21 cellular contexts compared by ENCODE assay signal in genomic region chr20:44632103-44632752, GRCh38. TPM values are rescaled to one million over a fixed set of nuclear protein-coding genes. Genes with fewer than 3 reads are reported as not detected.
DNase-seq lines count a peak whose midpoint lies in the region; ATAC-seq and TF ChIP-seq lines count a peak whose summit lies in the region.
"Had no signal": no experiment of that assay in that cellular context is flagged by ENCODE, and none has a peak within 500 bp of the region (broad histone marks: within the 10 kb centered on the region; RNA-seq: fewer than 3 reads in every experiment).

No MANE protein-coding gene starts in this region.

- TF ChIP-seq POLR2A in gastroesophageal sphincter (IDR thresholded peaks at IDR 0.05) = no peak

- H3K4me3 ChIP-seq in BE2C (ENCODE audit: low read depth, low read length) = no peak overlapping the region
- H3K4me3 ChIP-seq in gastroesophageal sphincter = no peak overlapping the region
- H3K4me3 ChIP-seq: lower lobe of right lung, tibial nerve had no signal

- H3K9me3 ChIP-seq in BE2C = no peaks in the 10 kb centered on the region
- H3K9me3 ChIP-seq in gastroesophageal sphincter = no peaks in the 10 kb centered on the region
- H3K9me3 ChIP-seq: lower lobe of right lung, tibial nerve had no signal

- WGBS in gastroesophageal sphincter (ENCODE audit: low coverage in 1 of 2), 2 donors = 44 to 51% methylated on average over 5 to 6 of the region's 8 CpGs

- no peaks in the 10 kb centered on the region for H3K36me3 ChIP-seq in BE2C
- H3K36me3 ChIP-seq in gastroesophageal sphincter = peaks cover 0 to 16% of the 10 kb centered on the region in 2 donors
- H3K36me3 ChIP-seq: tibial nerve had no signal

- DNase-seq in NCI-H1694 (lab: John Stamatoyannopoulos, UW) (peak; percentile 10), NCI-H1694 treated with DMSO at 0.1 percent for 48 hours (lab: John Stamatoyannopoulos, UW) (no peak), BE2C (peak; percentile 24), NCI-H2171 (lab: John Stamatoyannopoulos, UW) (peak; percentile 71), NK-92 (lab: John Stamatoyannopoulos, UW; ENCODE audit: unreplicated experiment) (no peak), COR-L47 (lab: John Stamatoyannopoulos, UW) (no peak)
- DNase-seq: activated CD4-positive, alpha-beta T cell treated with anti-CD3 and anti-CD28 coated beads for 4 hours; activated CD8-positive, alpha-beta memory T cell treated with anti-CD3 and anti-CD28 coated beads, Interleukin-2, amount 50 U/mL, for 4 hours; activated effector memory CD4-positive, alpha-beta T cell treated with Interleukin-2 at 50 U/mL for 16 hours; Calu3; GOT3; lower lobe of right lung; NCI-H1436; NCI-H748 treated with DMSO at 0.1 percent for 48 hours; OCI-M1; small intestine; stimulated activated naive CD4-positive, alpha-beta T cell had no signal

- TF ChIP-seq EP300 in gastroesophageal sphincter (IDR thresholded peaks at IDR 0.05) = no peak

- H3K4me1 ChIP-seq in BE2C (no peaks in the 10 kb centered on the region), gastroesophageal sphincter (peaks cover 0 to 44% (median 20%) of the 10 kb centered on the region in 3 donors)
- H3K4me1 ChIP-seq: lower lobe of right lung had no signal

- H3K27me3 ChIP-seq in BE2C (no peaks in the 10 kb centered on the region), gastroesophageal sphincter (no peaks in the 10 kb centered on the region)
- H3K27me3 ChIP-seq: tibial nerve had no signal

- ATAC-seq in gastroesophageal sphincter (no peak), GM21515 (IDR thresholded peaks at IDR 0.05; ENCODE audit: unreplicated experiment) (no peak)
- ATAC-seq: esophagus mucosa, lower lobe of right lung had no signal

- TF ChIP-seq CTCF in BE2C (IDR thresholded peaks at IDR 0.05; ENCODE audit: low read depth, low read length) = no peak
- TF ChIP-seq CTCF in gastroesophageal sphincter (IDR thresholded peaks at IDR 0.05) = no peak

- peak overlapping the region in 3 of 4 donors; percentile 23 to 73 (median 32) for H3K27ac ChIP-seq in gastroesophageal sphincter
- H3K27ac ChIP-seq: lower lobe of right lung, tibial nerve had no signal

RNA-seq across cellular contexts. Expression of gene ADA, which starts 19.3 kb away (rescaled TPM):
- polyA plus RNA-seq in BE2C (2012; ENCODE audit: insufficient read depth, insufficient read length, low read depth) = 3.4 TPM
- total RNA-seq in gastroesophageal sphincter = 10 to 100 TPM in 2 of 4 donors, 1 to 10 TPM in 2; 7.6 to 14.5 (median 10.4) TPM

RNA-seq across cellular contexts. Expression of gene PKIG, which starts 49.8 kb away (rescaled TPM):
- polyA plus RNA-seq in BE2C (2012; ENCODE audit: insufficient read depth, insufficient read length, low read depth) = 35.7 TPM
- total RNA-seq in gastroesophageal sphincter = 100 to 1,000 TPM; 241 to 418 (median 291) TPM

Comparison
In these comparisons a context has a peak if more than half of its experiments do, and no peak if none do; other contexts are left out.
1. DNase-seq: peak in NCI-H1694 (single experiment), BE2C (single experiment) and NCI-H2171 (single experiment); none in NCI-H1694 treated with DMSO at 0.1 percent for 48 hours (single experiment), NK-92 (single experiment) and COR-L47 (single experiment).